In the genomic region with DNA sequence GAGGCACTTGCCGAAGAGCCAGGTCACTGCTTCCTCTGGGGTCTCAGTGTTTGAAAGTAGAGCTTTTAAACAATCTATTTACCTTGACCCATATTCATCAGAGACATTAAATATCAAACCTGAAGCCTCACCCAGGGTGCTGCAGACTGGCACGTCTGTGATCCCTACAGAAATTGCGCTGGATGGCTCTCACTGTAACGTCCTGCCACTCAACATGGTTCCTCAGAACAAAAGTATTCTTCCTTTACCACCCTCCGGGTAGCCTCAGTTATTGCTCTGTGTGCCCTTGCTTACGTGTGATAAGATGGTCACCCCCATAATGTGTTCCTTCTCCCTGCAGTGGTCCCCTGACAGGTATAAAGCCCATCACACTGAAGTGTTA, we compare ENCODE assay signal across 15 cellular contexts.
A peak's percentile ranks its signal among the peaks of the same experiment; 100 is the strongest.
DNase-seq lines count a peak whose midpoint lies in the region; ATAC-seq, FAIRE-seq and TF ChIP-seq lines count a peak whose summit lies in the region.
"Had no signal": no experiment of that assay in that cellular context is flagged by ENCODE, and none has a peak within 500 bp of the region (broad histone marks: within the 10 kb centered on the region; RNA-seq: fewer than 3 reads in every experiment).

No MANE protein-coding gene starts in this region.

- H2AFZ ChIP-seq in astrocyte (ENCODE audit: low read depth, low read length) = no peak overlapping the region

- ATAC-seq in GM18511 (IDR thresholded peaks at IDR 0.05; ENCODE audit: unreplicated experiment) (peak; percentile 24), HG02973 (IDR thresholded peaks at IDR 0.05; ENCODE audit: unreplicated experiment) (peak; percentile 21), psoas muscle (no peak), HG03469 (IDR thresholded peaks at IDR 0.05; ENCODE audit: unreplicated experiment) (no peak)
- ATAC-seq: lower lobe of right lung, WTC11 had no signal

- H3K4me1 ChIP-seq in astrocyte (ENCODE audit: insufficient read depth, low read length) (peaks cover 13% of the 10 kb centered on the region), psoas muscle (peaks cover 4% of the 10 kb centered on the region), testis (peaks cover 37% of the 10 kb centered on the region)

- H3K9me3 ChIP-seq in astrocyte (ENCODE audit: insufficient read depth, low read depth, low read length) (no peaks in the 10 kb centered on the region), psoas muscle (no peaks in the 10 kb centered on the region), testis (no peaks in the 10 kb centered on the region)
- H3K9me3 ChIP-seq: lower lobe of right lung had no signal

- no peak overlapping the region for H3K4me3 Mint-ChIP-seq in astrocyte (ENCODE audit: unreplicated experiment)
- H3K4me3 Mint-ChIP-seq: WTC11 had no signal

- H3K4me1 Mint-ChIP-seq in astrocyte (ENCODE audit: low read depth, unreplicated experiment) = peaks cover 34% of the 10 kb centered on the region

- TF ChIP-seq POLR2A in testis (IDR thresholded peaks at IDR 0.05) (no peak), H54 (IDR thresholded peaks at IDR 0.05; ENCODE audit: low read depth, low read length) (no peak)

- peak overlapping the region; percentile 91 for H3K27ac Mint-ChIP-seq in astrocyte (ENCODE audit: unreplicated experiment)

- no peak for DNase-seq in astrocyte (ENCODE audit: low read depth)
- no peak for DNase-seq in psoas muscle
- DNase-seq in testis = no peak
- no peak for DNase-seq in NCI-H1694 (lab: John Stamatoyannopoulos, UW)
- DNase-seq in H54 (ENCODE audit: insufficient read length, low spot score) = no peak
- DNase-seq: C1 segment of cervical spinal cord, hypothalamus, lower lobe of right lung, NCI-H1048 had no signal

- 87 to 89% (median 87%) methylated on average over 6 of the region's 6 CpGs for WGBS in psoas muscle, 3 donors
- WGBS in testis, 2 donors = 53 to 71% methylated on average over 6 of the region's 6 CpGs

- peak overlapping the region; percentile 59 for H3K4me2 ChIP-seq in astrocyte (ENCODE audit: low read length)

- H3K27ac ChIP-seq in astrocyte (ENCODE audit: low read depth, low read length) (peak overlapping the region; percentile 65), psoas muscle (peak overlapping the region; percentile 63), testis (peak overlapping the region in 1 of 2 donors; percentile 61)
- H3K27ac ChIP-seq: lower lobe of right lung had no signal

- TF ChIP-seq CTCF in astrocyte (IDR thresholded peaks at IDR 0.05; ENCODE audit: insufficient read depth, low read depth, low read length) (no peak), psoas muscle (IDR thresholded peaks at IDR 0.05) (no peak), testis (IDR thresholded peaks at IDR 0.05) (no peak)

- no peaks in the 10 kb centered on the region for H3K27me3 ChIP-seq in astrocyte (ENCODE audit: insufficient read depth, low read length)
- no peaks in the 10 kb centered on the region for H3K27me3 ChIP-seq in psoas muscle (ENCODE audit: insufficient read depth in 3 of 3, low read length in 2 of 3)
- no peaks in the 10 kb centered on the region for H3K27me3 ChIP-seq in testis

- peak overlapping the region; percentile 37 for H3K9ac ChIP-seq in astrocyte (ENCODE audit: low read length)

- no peaks in the 10 kb centered on the region for H4K20me1 ChIP-seq in astrocyte (ENCODE audit: insufficient read depth, low read length)

- H3K79me2 ChIP-seq in astrocyte (ENCODE audit: insufficient read depth, low read length) = no peaks in the 10 kb centered on the region

- H3K4me3 ChIP-seq in astrocyte (ENCODE audit: insufficient read depth, low read depth, low read length) = no peak overlapping the region
- H3K4me3 ChIP-seq in psoas muscle = no peak overlapping the region
- no peak overlapping the region for H3K4me3 ChIP-seq in testis
- H3K4me3 ChIP-seq: lower lobe of right lung had no signal

- H3K36me3 ChIP-seq in astrocyte (ENCODE audit: insufficient read depth, low read length) (no peaks in the 10 kb centered on the region), psoas muscle (ENCODE audit: insufficient read depth in 1 of 2, low read depth in 1 of 2) (no peaks in the 10 kb centered on the region), testis (ENCODE audit: low read depth, missing control alignments) (no peaks in the 10 kb centered on the region)
- H3K36me3 ChIP-seq: lower lobe of right lung had no signal

- no peaks in the 10 kb centered on the region for H3K27me3 Mint-ChIP-seq in astrocyte (ENCODE audit: low read depth, unreplicated experiment)

- FAIRE-seq in astrocyte (lab: Jason Lieb, UNC) (no peak), H54 (lab: Jason Lieb, UNC) (no peak)
- FAIRE-seq: bronchial epithelial cell, endothelial cell of umbilical vein had no signal

- H3K36me3 Mint-ChIP-seq in astrocyte (ENCODE audit: low read depth, unreplicated experiment) = peaks cover 2% of the 10 kb centered on the region

- peaks cover 4% of the 10 kb centered on the region for H3K9me3 Mint-ChIP-seq in astrocyte (ENCODE audit: unreplicated experiment)

- intact Hi-C loops in psoas muscle (cut with DNase I) (loop anchor here (5.0 to 10.0 kb wide), 2 partner anchors 68 to 71 kb away; no protein-coding TSS in a partner anchor), testis (cut with DNase I; ENCODE audit: low total_unique reads) (no loop called here)

Comparison
In these comparisons a context has a peak if more than half of its experiments do, and no peak if none do; other contexts are left out.
1. ATAC-seq: peak in GM18511 (single experiment) and HG02973 (single experiment); none in psoas muscle (0 of 4) and HG03469 (single experiment).